13 cellular contexts compared by ENCODE assay signal in the genomic region with DNA sequence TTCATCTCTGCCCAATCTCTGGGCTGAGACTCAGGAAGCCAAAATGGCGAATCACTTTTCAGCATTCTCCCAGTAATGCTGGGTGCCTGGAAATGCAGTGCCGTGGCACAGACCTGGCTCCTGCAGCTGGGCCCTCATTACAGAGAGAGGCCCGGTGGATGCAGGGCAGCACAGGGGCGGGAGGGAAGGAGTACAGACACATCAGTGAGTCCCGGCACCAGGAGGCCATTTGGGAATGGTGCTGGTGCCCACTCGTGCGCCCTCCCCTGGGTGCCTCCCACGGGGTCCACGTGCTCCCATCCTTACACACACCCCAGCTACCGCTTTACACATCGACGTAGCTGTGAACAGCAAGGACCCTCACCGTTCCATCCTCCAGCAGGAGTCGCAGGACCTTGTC. TPM values are rescaled to one million over a fixed set of nuclear protein-coding genes. Genes with fewer than 3 reads are reported as not detected.
A peak's percentile ranks its signal among the peaks of the same experiment; 100 is the strongest.
DNase-seq lines count a peak whose midpoint lies in the region; ATAC-seq and TF ChIP-seq lines count a peak whose summit lies in the region.
"Had no signal": no experiment of that assay in that cellular context is flagged by ENCODE, and none has a peak within 500 bp of the region (broad histone marks: within the 10 kb centered on the region; RNA-seq: fewer than 3 reads in every experiment).

No MANE protein-coding gene starts in this region.

- intact Hi-C loops in MCF 10A (cut with micrococcal nuclease): no loop called here
- intact Hi-C loops in breast epithelium (cut with DNase I; ENCODE audit: low total_unique reads): no loop called here

- H3K36me3 ChIP-seq in breast epithelium: no peaks in the 10 kb centered on the region
- H3K36me3 ChIP-seq in neural progenitor cell: no peaks in the 10 kb centered on the region

- H3K27me3 ChIP-seq in breast epithelium (no peaks in the 10 kb centered on the region), neural progenitor cell (no peaks in the 10 kb centered on the region)
- H3K27me3 ChIP-seq: BLaER1 treated with 17β-estradiol and CSF1 and Interleukin-3, amounts not matched to agents 10 nM and 100 nM had no signal

- H3K36me3 Mint-ChIP-seq in MCF 10A (ENCODE audit: insufficient read depth, unreplicated experiment) (peaks cover 32% of the 10 kb centered on the region), WTC11 (peaks cover 55% of the 10 kb centered on the region), neural progenitor cell (peaks cover 13% of the 10 kb centered on the region)
- H3K36me3 Mint-ChIP-seq: CD4-positive, CD25-positive, alpha-beta regulatory T cell had no signal

- no peaks in the 10 kb centered on the region for H4K20me1 ChIP-seq in neural progenitor cell (ENCODE audit: low read depth)

- H3K4me1 Mint-ChIP-seq in MCF 10A (ENCODE audit: insufficient read depth, unreplicated experiment): peaks cover 7% of the 10 kb centered on the region
- H3K4me1 Mint-ChIP-seq in WTC11: peaks cover 7% of the 10 kb centered on the region
- H3K4me1 Mint-ChIP-seq in neural progenitor cell: peaks cover 14% of the 10 kb centered on the region
- H3K4me1 Mint-ChIP-seq: CD4-positive, CD25-positive, alpha-beta regulatory T cell had no signal

- CTCF ChIA-PET in MCF 10A (lab: Yijun Ruan, JAX) (interaction anchor here (0.6 to 1.2 kb wide), 3 partner anchors 20 to 25 kb away, joined by 3 to 7 read pairs (median 3); no protein-coding TSS in a partner anchor), WTC11 (lab: Charles Lee) (no interaction called here)

- H3K27me3 Mint-ChIP-seq in MCF 10A (ENCODE audit: insufficient read depth, unreplicated experiment): no peaks in the 10 kb centered on the region
- no peaks in the 10 kb centered on the region for H3K27me3 Mint-ChIP-seq in WTC11 (ENCODE audit: low read depth)
- H3K27me3 Mint-ChIP-seq in neural progenitor cell (ENCODE audit: insufficient read depth, low read depth): peaks cover 5% of the 10 kb centered on the region

- H3K27ac Mint-ChIP-seq in MCF 10A (ENCODE audit: low read depth, unreplicated experiment) (peak overlapping the region; percentile 61), WTC11 (peak overlapping the region; percentile 10; the same call in 1 of the 2 replicates), neural progenitor cell (peak overlapping the region; percentile 4)
- H3K27ac Mint-ChIP-seq: CD4-positive, CD25-positive, alpha-beta regulatory T cell; HFFc6 had no signal

- no peak for TF ChIP-seq CTCF in MCF 10A (IDR thresholded peaks at IDR 0.05; ENCODE audit: unreplicated experiment)
- no peak for TF ChIP-seq CTCF in breast epithelium (IDR thresholded peaks at IDR 0.05)
- TF ChIP-seq CTCF in WTC11 (IDR thresholded peaks at IDR 0.05): no peak
- no peak for TF ChIP-seq CTCF in neural progenitor cell (IDR thresholded peaks at IDR 0.05)

- no peak for DNase-seq in MCF 10A (ENCODE audit: unreplicated experiment)
- DNase-seq in breast epithelium (ENCODE audit: low spot score in 2 of 2): no peak
- DNase-seq in WTC11 (ENCODE audit: low spot score): no peak
- no peak for DNase-seq in neural progenitor cell (ENCODE audit: low spot score)
- DNase-seq in DMS114 treated with DMSO at 0.1 percent for 48 hours (lab: John Stamatoyannopoulos, UW; ENCODE audit: unreplicated experiment): no peak
- DNase-seq in NCI-H82 (lab: John Stamatoyannopoulos, UW): no peak
- no peak for DNase-seq in dedifferentiated amniotic fluid mesenchymal stem cell (ENCODE audit: extremely low spot score)
- DNase-seq: ACHN; CD4-positive, CD25-positive, alpha-beta regulatory T cell; HCEC 1CT; HFFc6 had no signal

- H3K9ac ChIP-seq in neural progenitor cell: no peak overlapping the region
- H3K9ac ChIP-seq: BLaER1 treated with 17β-estradiol and CSF1 and Interleukin-3, amounts not matched to agents 10 nM and 100 nM had no signal

- TF ChIP-seq POLR2A in breast epithelium (IDR thresholded peaks at IDR 0.05): no peak

- no peak overlapping the region for H2AFZ ChIP-seq in neural progenitor cell (replicated peaks)

- ATAC-seq in WTC11: no peak

- H3K27ac ChIP-seq in breast epithelium: no peak overlapping the region
- no peak overlapping the region for H3K27ac ChIP-seq in neural progenitor cell
- H3K27ac ChIP-seq: BLaER1 treated with 17β-estradiol and CSF1 and Interleukin-3, amounts not matched to agents 10 nM and 100 nM; HL-60 had no signal

- H3K4me1 ChIP-seq in breast epithelium (no peaks in the 10 kb centered on the region), neural progenitor cell (no peaks in the 10 kb centered on the region)
- H3K4me1 ChIP-seq: BLaER1 treated with 17β-estradiol and CSF1 and Interleukin-3, amounts not matched to agents 10 nM and 100 nM had no signal

- no TSS peak for BruUV-seq in MCF 10A (replicated peaks; lab: Mats Ljungman, UMichigan)

- POLR2A ChIA-PET in MCF 10A (lab: Yijun Ruan, JAX) (interaction anchor here (0.6 kb wide), 1 partner anchor 287 kb away, joined by 3 read pairs; no protein-coding TSS in a partner anchor), WTC11 (lab: Charles Lee) (no interaction called here)

- no peak overlapping the region for H3K4me3 Mint-ChIP-seq in MCF 10A (ENCODE audit: unreplicated experiment)
- H3K4me3 Mint-ChIP-seq in WTC11: no peak overlapping the region
- H3K4me3 Mint-ChIP-seq in neural progenitor cell: no peak overlapping the region
- H3K4me3 Mint-ChIP-seq: HFFc6 had no signal

- H3K4me2 ChIP-seq in neural progenitor cell: no peak overlapping the region
- H3K4me2 ChIP-seq: BLaER1 treated with 17β-estradiol and CSF1 and Interleukin-3, amounts not matched to agents 10 nM and 100 nM had no signal

- H3K4me3 ChIP-seq in breast epithelium (no peak overlapping the region), neural progenitor cell (no peak overlapping the region)
- H3K4me3 ChIP-seq: BLaER1 treated with 17β-estradiol and CSF1 and Interleukin-3, amounts not matched to agents 10 nM and 100 nM had no signal

- no peaks in the 10 kb centered on the region for H3K9me3 Mint-ChIP-seq in MCF 10A (ENCODE audit: unreplicated experiment)
- peaks cover 14% of the 10 kb centered on the region for H3K9me3 Mint-ChIP-seq in WTC11
- peaks cover 13% of the 10 kb centered on the region for H3K9me3 Mint-ChIP-seq in neural progenitor cell
- H3K9me3 Mint-ChIP-seq: CD4-positive, CD25-positive, alpha-beta regulatory T cell; HFFc6 had no signal

- no peaks in the 10 kb centered on the region for H3F3A ChIP-seq in neural progenitor cell (ENCODE audit: low read depth)

- H3K79me2 ChIP-seq in neural progenitor cell (ENCODE audit: low read depth): peaks cover 6% of the 10 kb centered on the region

- H3K9me3 ChIP-seq in breast epithelium (no peaks in the 10 kb centered on the region), neural progenitor cell (ENCODE audit: low read depth) (no peaks in the 10 kb centered on the region)

TF ChIP-seq in WTC11, 78 proteins besides CTCF, POLR2A, EP300 and RAD21:
- TF ChIP-seq ATF1 (CRISPR knock-in tag; IDR thresholded peaks at IDR 0.05): no peak
- TF ChIP-seq ZBTB21 (CRISPR knock-in tag; IDR thresholded peaks at IDR 0.05; ENCODE audit: borderline replicate concordance): no peak
- no peak for TF ChIP-seq ZNF232 (CRISPR knock-in tag; IDR thresholded peaks at IDR 0.05)
- no peak for TF ChIP-seq RELA (CRISPR knock-in tag; IDR thresholded peaks at IDR 0.05; ENCODE audit: borderline replicate concordance)
- no peak for TF ChIP-seq FOXP4 (CRISPR knock-in tag; IDR thresholded peaks at IDR 0.05)
- TF ChIP-seq GTF2I (CRISPR knock-in tag; conservative IDR thresholded peaks at IDR 0.05): no peak
- TF ChIP-seq, protein P1, sequence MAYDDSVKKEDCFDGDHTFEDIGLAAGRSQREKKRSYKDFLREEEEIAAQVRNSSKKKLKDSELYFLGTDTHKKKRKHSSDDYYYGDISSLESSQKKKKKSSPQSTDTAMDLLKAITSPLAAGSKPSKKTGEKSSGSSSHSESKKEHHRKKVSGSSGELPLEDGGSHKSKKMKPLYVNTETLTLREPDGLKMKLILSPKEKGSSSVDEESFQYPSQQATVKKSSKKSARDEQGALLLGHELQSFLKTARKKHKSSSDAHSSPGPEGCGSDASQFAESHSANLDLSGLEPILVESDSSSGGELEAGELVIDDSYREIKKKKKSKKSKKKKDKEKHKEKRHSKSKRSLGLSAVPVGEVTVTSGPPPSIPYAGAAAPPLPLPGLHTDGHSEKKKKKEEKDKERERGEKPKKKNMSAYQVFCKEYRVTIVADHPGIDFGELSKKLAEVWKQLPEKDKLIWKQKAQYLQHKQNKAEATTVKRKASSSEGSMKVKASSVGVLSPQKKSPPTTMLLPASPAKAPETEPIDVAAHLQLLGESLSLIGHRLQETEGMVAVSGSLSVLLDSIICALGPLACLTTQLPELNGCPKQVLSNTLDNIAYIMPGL (CRISPR knock-in tag; IDR thresholded peaks at IDR 0.05): no peak

RNA-seq across cellular contexts. Expression of gene MYO5C, which starts 13.2 kb away (rescaled TPM):
- 25.7 and 29.4 TPM in 2 replicates for total RNA-seq in MCF 10A (2022)
- total RNA-seq in breast epithelium: 10 to 100 TPM; 16.6 to 71.3 (median 51.5) TPM
- total RNA-seq in WTC11 (2021): 22.5 to 25.3 TPM (median 22.9 TPM) in 3 replicates
- total RNA-seq in neural progenitor cell (ENCODE audit: low replicate concordance): 22.3 and 24.1 TPM in 2 replicates

Comparison
In these comparisons a context has a peak if more than half of its experiments do, and no peak if none do; other contexts are left out.
1. H3K27ac Mint-ChIP-seq: peak in every context shown above with its lines; median percentile 61 in MCF 10A; 10 in WTC11; 4 in neural progenitor cell.